Comparison of ENCODE assay signal across 10 cellular contexts in genomic region chr21:37711294-37711844, GRCh38.
DNase-seq lines count a peak whose midpoint lies in the region; ATAC-seq and TF ChIP-seq lines count a peak whose summit lies in the region.
"Had no signal": no experiment of that assay in that cellular context is flagged by ENCODE, and none has a peak within 500 bp of the region (broad histone marks: within the 10 kb centered on the region; RNA-seq: fewer than 3 reads in every experiment).

No MANE protein-coding gene starts in this region.

- H3K36me3 ChIP-seq in gastroesophageal sphincter, result no peaks in the 10 kb centered on the region
- H3K36me3 ChIP-seq: colonic mucosa had no signal

- TF ChIP-seq EP300 in gastroesophageal sphincter (IDR thresholded peaks at IDR 0.05), result no peak

- no peak overlapping the region for H3K4me3 ChIP-seq in gastroesophageal sphincter
- H3K4me3 ChIP-seq: colonic mucosa, smooth muscle cell had no signal

- DNase-seq in COR-L47 (lab: John Stamatoyannopoulos, UW), result peak; percentile 76
- peak; percentile 43 for DNase-seq in NCI-H1417 treated with DMSO at 0.1 percent for 48 hours (lab: John Stamatoyannopoulos, UW)
- DNase-seq in myocyte (ENCODE audit: low read depth), result peak; percentile 28
- DNase-seq in NCI-H1436 (lab: John Stamatoyannopoulos, UW), result no peak

- ATAC-seq in gastroesophageal sphincter, result no peak
- ATAC-seq in HG03521 (IDR thresholded peaks at IDR 0.05; ENCODE audit: unreplicated experiment), result no peak
- no peak for ATAC-seq in GM21528 (IDR thresholded peaks at IDR 0.05; ENCODE audit: low FRiP score, unreplicated experiment)

- H3K27ac ChIP-seq in cingulate gyrus (ENCODE audit: low read depth, low read length) (peak overlapping the region; percentile 50), gastroesophageal sphincter (no peak overlapping the region)
- H3K27ac ChIP-seq: colonic mucosa had no signal

- peaks cover 0 to 9% (median 0%) of the 10 kb centered on the region in 3 donors for H3K9me3 ChIP-seq in gastroesophageal sphincter
- H3K9me3 ChIP-seq: colonic mucosa had no signal

- H3K27me3 ChIP-seq in gastroesophageal sphincter, result peaks cover 2% of the 10 kb centered on the region
- H3K27me3 ChIP-seq: colonic mucosa had no signal

- H3K4me1 ChIP-seq in gastroesophageal sphincter, result peaks cover 0 to 8% (median 0%) of the 10 kb centered on the region in 3 donors
- H3K4me1 ChIP-seq: colonic mucosa had no signal

- TF ChIP-seq CTCF in gastroesophageal sphincter (IDR thresholded peaks at IDR 0.05), result no peak

- WGBS in gastroesophageal sphincter (ENCODE audit: low coverage in 1 of 2), 2 donors, result 71 to 78% methylated on average over 4 to 6 of the region's 8 CpGs

- TF ChIP-seq POLR2A in gastroesophageal sphincter (IDR thresholded peaks at IDR 0.05), result no peak
